ENCODE assay signal across 11 cellular contexts in genomic region chr2:26139269-26140183, GRCh38. TPM values are rescaled to one million over a fixed set of nuclear protein-coding genes. Genes with fewer than 3 reads are reported as not detected.
A peak's percentile ranks its signal among the peaks of the same experiment; 100 is the strongest.
DNase-seq lines count a peak whose midpoint lies in the region; ATAC-seq and TF ChIP-seq lines count a peak whose summit lies in the region.
"Had no signal": no experiment of that assay in that cellular context is flagged by ENCODE, and none has a peak within 500 bp of the region (broad histone marks: within the 10 kb centered on the region; RNA-seq: fewer than 3 reads in every experiment).

No MANE protein-coding gene starts in this region.

- DNase-seq in NCI-H2171 treated with DMSO at 0.1 percent for 48 hours (lab: John Stamatoyannopoulos, UW), result peak; percentile 34
- DNase-seq in NCI-H2171 (lab: John Stamatoyannopoulos, UW), result no peak
- peak; percentile 61 for DNase-seq in NCI-H2029 (lab: John Stamatoyannopoulos, UW)
- DNase-seq in cerebellar cortex (ENCODE audit: low spot score), result peak; percentile 57
- no peak for DNase-seq in omental fat pad (ENCODE audit: low spot score)
- DNase-seq in CD1c-positive myeloid dendritic cell (ENCODE audit: extremely low spot score), result no peak
- DNase-seq in NCI-H1092 treated with DMSO at 0.1 percent for 48 hours (lab: John Stamatoyannopoulos, UW), result no peak
- DNase-seq: ACHN; activated CD4-positive, alpha-beta T cell treated with anti-CD3 and anti-CD28 coated beads, Interleukin-2, amount 10 ng/mL, durations not matched to agents 7 days and 5 days; activated gamma-delta T cell treated with Interleukin-2 at 50 U/mL for 16 hours had no signal

- TF ChIP-seq CTCF in omental fat pad (IDR thresholded peaks at IDR 0.05), result no peak

- peak; percentile 41 for ATAC-seq in omental fat pad (ENCODE audit: low FRiP score)
- no peak for ATAC-seq in GM19452 (IDR thresholded peaks at IDR 0.05; ENCODE audit: unreplicated experiment)

RNA-seq across cellular contexts. Expression of gene GAREM2, which starts 33.4 kb away (rescaled TPM):
- 1 to 10 TPM; 1.0 to 3.3 (median 2.0) TPM for total RNA-seq in omental fat pad

Comparison
In these comparisons a context has a peak if more than half of its experiments do, and no peak if none do; other contexts are left out.
1. DNase-seq: peak in NCI-H2171 treated with DMSO at 0.1 percent for 48 hours (single experiment), NCI-H2029 (single experiment) and cerebellar cortex (single experiment); none in NCI-H2171 (single experiment), omental fat pad (single experiment), CD1c-positive myeloid dendritic cell (single experiment) and NCI-H1092 treated with DMSO at 0.1 percent for 48 hours (single experiment).